1 cellular context compared by ENCODE assay signal in the genomic region with DNA sequence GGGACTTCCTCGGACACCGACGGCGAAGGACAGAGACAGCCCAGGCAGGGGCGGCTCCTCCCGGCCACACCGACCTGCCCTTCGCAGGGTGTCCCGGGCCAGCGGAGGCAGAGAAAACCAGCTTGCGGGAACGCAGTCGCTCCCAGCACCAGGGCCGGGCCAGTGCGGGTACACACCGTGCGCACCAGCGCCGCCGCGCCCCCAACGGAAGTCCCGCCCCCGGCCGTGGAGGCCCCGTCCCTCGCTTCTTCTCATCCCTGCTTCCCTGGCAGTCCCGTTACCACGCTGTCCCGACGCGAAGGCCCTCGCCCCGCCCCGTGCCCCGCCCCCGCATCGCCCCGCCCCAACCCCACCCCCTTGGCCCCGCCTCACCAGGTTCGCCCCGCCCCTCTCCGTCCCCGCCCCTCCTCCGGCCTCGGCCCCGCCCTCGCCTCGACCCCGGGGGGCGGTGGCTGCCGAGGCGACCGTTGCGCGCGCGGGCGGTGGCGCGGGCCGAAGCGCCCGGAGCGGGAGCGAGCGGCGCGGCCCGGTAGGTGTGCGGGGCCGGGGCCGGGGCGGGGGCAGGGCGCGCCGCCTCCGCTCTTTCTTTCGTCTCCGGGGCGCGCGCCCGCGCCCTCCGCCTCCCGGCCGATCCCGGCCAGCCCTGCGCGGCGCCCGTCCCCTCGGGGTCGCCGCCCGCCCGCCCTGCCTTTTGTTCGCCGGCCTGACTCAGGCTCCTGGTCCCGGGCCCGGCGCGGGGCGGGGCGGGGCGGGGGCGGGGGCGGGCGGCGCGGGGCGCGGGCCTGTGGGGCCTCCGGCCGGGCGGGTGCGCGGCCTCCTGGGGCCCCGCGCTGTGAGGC.
TF ChIP-seq lines count a peak whose summit lies in the region.

A gene with protein sequence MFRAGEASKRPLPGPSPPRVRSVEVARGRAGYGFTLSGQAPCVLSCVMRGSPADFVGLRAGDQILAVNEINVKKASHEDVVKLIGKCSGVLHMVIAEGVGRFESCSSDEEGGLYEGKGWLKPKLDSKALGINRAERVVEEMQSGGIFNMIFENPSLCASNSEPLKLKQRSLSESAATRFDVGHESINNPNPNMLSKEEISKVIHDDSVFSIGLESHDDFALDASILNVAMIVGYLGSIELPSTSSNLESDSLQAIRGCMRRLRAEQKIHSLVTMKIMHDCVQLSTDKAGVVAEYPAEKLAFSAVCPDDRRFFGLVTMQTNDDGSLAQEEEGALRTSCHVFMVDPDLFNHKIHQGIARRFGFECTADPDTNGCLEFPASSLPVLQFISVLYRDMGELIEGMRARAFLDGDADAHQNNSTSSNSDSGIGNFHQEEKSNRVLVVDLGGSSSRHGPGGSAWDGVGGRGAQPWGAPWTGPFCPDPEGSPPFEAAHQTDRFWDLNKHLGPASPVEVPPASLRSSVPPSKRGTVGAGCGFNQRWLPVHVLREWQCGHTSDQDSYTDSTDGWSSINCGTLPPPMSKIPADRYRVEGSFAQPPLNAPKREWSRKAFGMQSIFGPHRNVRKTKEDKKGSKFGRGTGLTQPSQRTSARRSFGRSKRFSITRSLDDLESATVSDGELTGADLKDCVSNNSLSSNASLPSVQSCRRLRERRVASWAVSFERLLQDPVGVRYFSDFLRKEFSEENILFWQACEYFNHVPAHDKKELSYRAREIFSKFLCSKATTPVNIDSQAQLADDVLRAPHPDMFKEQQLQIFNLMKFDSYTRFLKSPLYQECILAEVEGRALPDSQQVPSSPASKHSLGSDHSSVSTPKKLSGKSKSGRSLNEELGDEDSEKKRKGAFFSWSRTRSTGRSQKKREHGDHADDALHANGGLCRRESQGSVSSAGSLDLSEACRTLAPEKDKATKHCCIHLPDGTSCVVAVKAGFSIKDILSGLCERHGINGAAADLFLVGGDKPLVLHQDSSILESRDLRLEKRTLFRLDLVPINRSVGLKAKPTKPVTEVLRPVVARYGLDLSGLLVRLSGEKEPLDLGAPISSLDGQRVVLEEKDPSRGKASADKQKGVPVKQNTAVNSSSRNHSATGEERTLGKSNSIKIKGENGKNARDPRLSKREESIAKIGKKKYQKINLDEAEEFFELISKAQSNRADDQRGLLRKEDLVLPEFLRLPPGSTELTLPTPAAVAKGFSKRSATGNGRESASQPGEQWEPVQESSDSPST (N-terminal part only) (plus strand): TSS at position 451 of the 839 bp plus-strand sequence. CDS start 23,150 bp downstream, outside the sequence.

TF ChIP-seq in HepG2, 621 proteins besides CTCF, POLR2A, EP300 and RAD21 (continued from another document and continues in another):
- TF ChIP-seq, protein P1, sequence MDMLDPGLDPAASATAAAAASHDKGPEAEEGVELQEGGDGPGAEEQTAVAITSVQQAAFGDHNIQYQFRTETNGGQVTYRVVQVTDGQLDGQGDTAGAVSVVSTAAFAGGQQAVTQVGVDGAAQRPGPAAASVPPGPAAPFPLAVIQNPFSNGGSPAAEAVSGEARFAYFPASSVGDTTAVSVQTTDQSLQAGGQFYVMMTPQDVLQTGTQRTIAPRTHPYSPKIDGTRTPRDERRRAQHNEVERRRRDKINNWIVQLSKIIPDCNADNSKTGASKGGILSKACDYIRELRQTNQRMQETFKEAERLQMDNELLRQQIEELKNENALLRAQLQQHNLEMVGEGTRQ (IDR thresholded peaks at IDR 0.05; ENCODE audit: low read depth, low read length): no peak
- TF ChIP-seq, protein P1 (CRISPR knock-in tag; IDR thresholded peaks at IDR 0.05; ENCODE audit: borderline replicate concordance): no peak
- TF ChIP-seq BORCS8-MEF2B (CRISPR knock-in tag; IDR thresholded peaks at IDR 0.05) (peak; percentile 75), ZNF138 (CRISPR knock-in tag; IDR thresholded peaks at IDR 0.05; ENCODE audit: low read depth) (peak; percentile 84; the same call in 1 of the 2 replicates), MZF1 (CRISPR knock-in tag; IDR thresholded peaks at IDR 0.05; ENCODE audit: borderline replicate concordance) (no peak), PCBP2 (optimal IDR thresholded peaks at IDR 0.05; ENCODE audit: low read depth, low read length, poor library complexity, severe bottlenecking) (no peak), ZMAT3 (CRISPR knock-in tag; conservative IDR thresholded peaks at IDR 0.05) (no peak), CC2D1A (CRISPR knock-in tag; IDR thresholded peaks at IDR 0.05) (no peak), HOXA3 (CRISPR knock-in tag; IDR thresholded peaks at IDR 0.05) (peak; percentile 53), ATF1 (CRISPR knock-in tag; IDR thresholded peaks at IDR 0.05) (no peak), NCOA2 (CRISPR knock-in tag; IDR thresholded peaks at IDR 0.05) (no peak), SMAD3 (CRISPR knock-in tag; IDR thresholded peaks at IDR 0.05) (no peak), HOXA9 (CRISPR knock-in tag; IDR thresholded peaks at IDR 0.05; ENCODE audit: borderline replicate concordance) (no peak), ZNF460 (CRISPR knock-in tag; IDR thresholded peaks at IDR 0.05; ENCODE audit: borderline replicate concordance) (no peak), SNAI1 (CRISPR knock-in tag; IDR thresholded peaks at IDR 0.05; ENCODE audit: borderline replicate concordance) (no peak; the same call in 1 of the 2 replicates), ZMYM3 (CRISPR knock-in tag; IDR thresholded peaks at IDR 0.05) (peak; percentile 31; the same call in 1 of the 2 replicates), TEAD3 (CRISPR knock-in tag; optimal IDR thresholded peaks at IDR 0.05; ENCODE audit: borderline replicate concordance) (no peak), JUNB (CRISPR knock-in tag; IDR thresholded peaks at IDR 0.05; ENCODE audit: borderline replicate concordance) (no peak), KDM2A (CRISPR knock-in tag; IDR thresholded peaks at IDR 0.05; ENCODE audit: borderline replicate concordance, low read depth) (peak; percentile 88), ZNF572 (CRISPR knock-in tag; IDR thresholded peaks at IDR 0.05) (no peak), NBN (conservative IDR thresholded peaks at IDR 0.05) (no peak), TOE1 (CRISPR knock-in tag; IDR thresholded peaks at IDR 0.05) (no peak)
- TF ChIP-seq, protein P2, sequence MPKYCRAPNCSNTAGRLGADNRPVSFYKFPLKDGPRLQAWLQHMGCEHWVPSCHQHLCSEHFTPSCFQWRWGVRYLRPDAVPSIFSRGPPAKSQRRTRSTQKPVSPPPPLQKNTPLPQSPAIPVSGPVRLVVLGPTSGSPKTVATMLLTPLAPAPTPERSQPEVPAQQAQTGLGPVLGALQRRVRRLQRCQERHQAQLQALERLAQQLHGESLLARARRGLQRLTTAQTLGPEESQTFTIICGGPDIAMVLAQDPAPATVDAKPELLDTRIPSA (CRISPR knock-in tag; IDR thresholded peaks at IDR 0.05; ENCODE audit: borderline replicate concordance): no peak
- TF ChIP-seq, protein P3, sequence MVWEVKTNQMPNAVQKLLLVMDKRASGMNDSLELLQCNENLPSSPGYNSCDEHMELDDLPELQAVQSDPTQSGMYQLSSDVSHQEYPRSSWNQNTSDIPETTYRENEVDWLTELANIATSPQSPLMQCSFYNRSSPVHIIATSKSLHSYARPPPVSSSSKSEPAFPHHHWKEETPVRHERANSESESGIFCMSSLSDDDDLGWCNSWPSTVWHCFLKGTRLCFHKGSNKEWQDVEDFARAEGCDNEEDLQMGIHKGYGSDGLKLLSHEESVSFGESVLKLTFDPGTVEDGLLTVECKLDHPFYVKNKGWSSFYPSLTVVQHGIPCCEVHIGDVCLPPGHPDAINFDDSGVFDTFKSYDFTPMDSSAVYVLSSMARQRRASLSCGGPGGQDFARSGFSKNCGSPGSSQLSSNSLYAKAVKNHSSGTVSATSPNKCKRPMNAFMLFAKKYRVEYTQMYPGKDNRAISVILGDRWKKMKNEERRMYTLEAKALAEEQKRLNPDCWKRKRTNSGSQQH (CRISPR knock-in tag; IDR thresholded peaks at IDR 0.05; ENCODE audit: low read depth): no peak
- TF ChIP-seq, protein P4, sequence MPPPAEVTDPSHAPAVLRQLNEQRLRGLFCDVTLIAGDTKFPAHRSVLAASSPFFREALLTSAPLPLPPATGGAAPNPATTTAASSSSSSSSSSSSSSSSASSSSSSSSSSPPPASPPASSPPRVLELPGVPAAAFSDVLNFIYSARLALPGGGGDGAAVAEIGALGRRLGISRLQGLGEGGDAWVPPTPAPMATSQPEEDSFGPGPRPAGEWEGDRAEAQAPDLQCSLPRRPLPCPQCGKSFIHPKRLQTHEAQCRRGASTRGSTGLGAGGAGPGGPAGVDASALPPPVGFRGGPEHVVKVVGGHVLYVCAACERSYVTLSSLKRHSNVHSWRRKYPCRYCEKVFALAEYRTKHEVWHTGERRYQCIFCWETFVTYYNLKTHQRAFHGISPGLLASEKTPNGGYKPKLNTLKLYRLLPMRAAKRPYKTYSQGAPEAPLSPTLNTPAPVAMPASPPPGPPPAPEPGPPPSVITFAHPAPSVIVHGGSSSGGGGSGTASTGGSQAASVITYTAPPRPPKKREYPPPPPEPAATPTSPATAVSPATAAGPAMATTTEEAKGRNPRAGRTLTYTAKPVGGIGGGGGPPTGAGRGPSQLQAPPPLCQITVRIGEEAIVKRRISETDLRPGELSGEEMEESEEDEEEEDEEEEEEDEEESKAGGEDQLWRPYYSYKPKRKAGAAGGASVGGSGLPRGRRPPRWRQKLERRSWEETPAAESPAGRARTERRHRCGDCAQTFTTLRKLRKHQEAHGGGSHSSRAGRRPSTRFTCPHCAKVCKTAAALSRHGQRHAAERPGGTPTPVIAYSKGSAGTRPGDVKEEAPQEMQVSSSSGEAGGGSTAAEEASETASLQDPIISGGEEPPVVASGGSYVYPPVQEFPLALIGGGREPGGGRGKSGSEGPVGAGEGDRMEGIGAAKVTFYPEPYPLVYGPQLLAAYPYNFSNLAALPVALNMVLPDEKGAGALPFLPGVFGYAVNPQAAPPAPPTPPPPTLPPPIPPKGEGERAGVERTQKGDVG (CRISPR knock-in tag; IDR thresholded peaks at IDR 0.05; ENCODE audit: borderline replicate concordance): peak; percentile 57; the same call in 1 of the 2 replicates
- TF ChIP-seq, protein P5, sequence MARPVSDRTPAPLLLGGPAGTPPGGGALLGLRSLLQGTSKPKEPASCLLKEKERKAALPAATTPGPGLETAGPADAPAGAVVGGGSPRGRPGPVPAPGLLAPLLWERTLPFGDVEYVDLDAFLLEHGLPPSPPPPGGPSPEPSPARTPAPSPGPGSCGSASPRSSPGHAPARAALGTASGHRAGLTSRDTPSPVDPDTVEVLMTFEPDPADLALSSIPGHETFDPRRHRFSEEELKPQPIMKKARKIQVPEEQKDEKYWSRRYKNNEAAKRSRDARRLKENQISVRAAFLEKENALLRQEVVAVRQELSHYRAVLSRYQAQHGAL (CRISPR knock-in tag; IDR thresholded peaks at IDR 0.05; ENCODE audit: not compliant biosample characterization): no peak
- TF ChIP-seq, protein P6, sequence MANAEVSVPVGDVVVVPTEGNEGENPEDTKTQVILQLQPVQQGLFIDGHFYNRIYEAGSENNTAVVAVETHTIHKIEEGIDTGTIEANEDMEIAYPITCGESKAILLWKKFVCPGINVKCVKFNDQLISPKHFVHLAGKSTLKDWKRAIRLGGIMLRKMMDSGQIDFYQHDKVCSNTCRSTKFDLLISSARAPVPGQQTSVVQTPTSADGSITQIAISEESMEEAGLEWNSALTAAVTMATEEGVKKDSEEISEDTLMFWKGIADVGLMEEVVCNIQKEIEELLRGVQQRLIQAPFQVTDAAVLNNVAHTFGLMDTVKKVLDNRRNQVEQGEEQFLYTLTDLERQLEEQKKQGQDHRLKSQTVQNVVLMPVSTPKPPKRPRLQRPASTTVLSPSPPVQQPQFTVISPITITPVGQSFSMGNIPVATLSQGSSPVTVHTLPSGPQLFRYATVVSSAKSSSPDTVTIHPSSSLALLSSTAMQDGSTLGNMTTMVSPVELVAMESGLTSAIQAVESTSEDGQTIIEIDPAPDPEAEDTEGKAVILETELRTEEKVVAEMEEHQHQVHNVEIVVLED (CRISPR knock-in tag; IDR thresholded peaks at IDR 0.05; ENCODE audit: borderline replicate concordance): peak; percentile 69
- TF ChIP-seq, protein P7, sequence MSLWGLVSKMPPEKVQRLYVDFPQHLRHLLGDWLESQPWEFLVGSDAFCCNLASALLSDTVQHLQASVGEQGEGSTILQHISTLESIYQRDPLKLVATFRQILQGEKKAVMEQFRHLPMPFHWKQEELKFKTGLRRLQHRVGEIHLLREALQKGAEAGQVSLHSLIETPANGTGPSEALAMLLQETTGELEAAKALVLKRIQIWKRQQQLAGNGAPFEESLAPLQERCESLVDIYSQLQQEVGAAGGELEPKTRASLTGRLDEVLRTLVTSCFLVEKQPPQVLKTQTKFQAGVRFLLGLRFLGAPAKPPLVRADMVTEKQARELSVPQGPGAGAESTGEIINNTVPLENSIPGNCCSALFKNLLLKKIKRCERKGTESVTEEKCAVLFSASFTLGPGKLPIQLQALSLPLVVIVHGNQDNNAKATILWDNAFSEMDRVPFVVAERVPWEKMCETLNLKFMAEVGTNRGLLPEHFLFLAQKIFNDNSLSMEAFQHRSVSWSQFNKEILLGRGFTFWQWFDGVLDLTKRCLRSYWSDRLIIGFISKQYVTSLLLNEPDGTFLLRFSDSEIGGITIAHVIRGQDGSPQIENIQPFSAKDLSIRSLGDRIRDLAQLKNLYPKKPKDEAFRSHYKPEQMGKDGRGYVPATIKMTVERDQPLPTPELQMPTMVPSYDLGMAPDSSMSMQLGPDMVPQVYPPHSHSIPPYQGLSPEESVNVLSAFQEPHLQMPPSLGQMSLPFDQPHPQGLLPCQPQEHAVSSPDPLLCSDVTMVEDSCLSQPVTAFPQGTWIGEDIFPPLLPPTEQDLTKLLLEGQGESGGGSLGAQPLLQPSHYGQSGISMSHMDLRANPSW (CRISPR knock-in tag; IDR thresholded peaks at IDR 0.05; ENCODE audit: borderline replicate concordance): no peak
- TF ChIP-seq, protein P8, sequence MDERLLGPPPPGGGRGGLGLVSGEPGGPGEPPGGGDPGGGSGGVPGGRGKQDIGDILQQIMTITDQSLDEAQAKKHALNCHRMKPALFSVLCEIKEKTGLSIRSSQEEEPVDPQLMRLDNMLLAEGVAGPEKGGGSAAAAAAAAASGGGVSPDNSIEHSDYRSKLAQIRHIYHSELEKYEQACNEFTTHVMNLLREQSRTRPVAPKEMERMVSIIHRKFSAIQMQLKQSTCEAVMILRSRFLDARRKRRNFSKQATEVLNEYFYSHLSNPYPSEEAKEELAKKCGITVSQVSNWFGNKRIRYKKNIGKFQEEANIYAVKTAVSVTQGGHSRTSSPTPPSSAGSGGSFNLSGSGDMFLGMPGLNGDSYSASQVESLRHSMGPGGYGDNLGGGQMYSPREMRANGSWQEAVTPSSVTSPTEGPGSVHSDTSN (CRISPR knock-in tag; IDR thresholded peaks at IDR 0.05): no peak
- TF ChIP-seq, protein P9, sequence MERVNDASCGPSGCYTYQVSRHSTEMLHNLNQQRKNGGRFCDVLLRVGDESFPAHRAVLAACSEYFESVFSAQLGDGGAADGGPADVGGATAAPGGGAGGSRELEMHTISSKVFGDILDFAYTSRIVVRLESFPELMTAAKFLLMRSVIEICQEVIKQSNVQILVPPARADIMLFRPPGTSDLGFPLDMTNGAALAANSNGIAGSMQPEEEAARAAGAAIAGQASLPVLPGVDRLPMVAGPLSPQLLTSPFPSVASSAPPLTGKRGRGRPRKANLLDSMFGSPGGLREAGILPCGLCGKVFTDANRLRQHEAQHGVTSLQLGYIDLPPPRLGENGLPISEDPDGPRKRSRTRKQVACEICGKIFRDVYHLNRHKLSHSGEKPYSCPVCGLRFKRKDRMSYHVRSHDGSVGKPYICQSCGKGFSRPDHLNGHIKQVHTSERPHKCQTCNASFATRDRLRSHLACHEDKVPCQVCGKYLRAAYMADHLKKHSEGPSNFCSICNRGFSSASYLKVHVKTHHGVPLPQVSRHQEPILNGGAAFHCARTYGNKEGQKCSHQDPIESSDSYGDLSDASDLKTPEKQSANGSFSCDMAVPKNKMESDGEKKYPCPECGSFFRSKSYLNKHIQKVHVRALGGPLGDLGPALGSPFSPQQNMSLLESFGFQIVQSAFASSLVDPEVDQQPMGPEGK (CRISPR knock-in tag; IDR thresholded peaks at IDR 0.05): peak; percentile 72
